In the genomic region with DNA sequence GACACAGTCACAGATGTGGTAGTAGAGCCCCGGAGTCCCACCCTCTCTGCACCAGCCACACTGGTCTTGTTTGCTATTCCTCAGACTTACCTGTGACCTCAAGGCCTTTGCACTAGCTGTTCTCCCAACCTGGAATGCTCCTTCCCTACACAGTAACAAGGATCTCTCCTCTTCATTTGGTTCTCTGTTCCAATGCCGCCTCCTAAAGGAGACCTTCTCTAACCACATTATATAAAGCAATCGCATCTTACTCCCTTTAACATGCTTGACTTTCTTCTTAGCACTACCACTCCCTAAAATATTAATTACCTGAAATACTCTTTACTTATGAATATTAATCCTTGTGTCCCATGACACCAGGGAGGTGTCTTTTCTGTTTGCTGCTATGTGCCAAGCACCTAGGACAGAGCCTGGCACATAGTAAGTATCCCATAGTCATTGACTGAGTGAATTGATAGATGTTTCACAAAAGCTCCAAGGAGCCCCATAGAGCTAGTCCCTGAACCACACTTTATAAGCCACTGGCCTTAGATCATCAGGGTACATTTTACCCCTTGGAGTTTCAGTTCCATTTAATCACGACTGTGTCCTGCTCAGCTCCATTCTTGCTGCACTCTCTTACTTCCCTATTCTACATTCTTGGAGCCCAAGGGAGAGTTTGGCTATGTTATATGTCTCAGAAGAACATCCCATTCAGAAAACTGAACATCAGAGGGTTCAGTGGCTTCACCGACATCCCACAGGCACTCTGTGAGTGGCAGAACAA, we compare ENCODE assay signal across 2 cellular contexts.
A peak's percentile ranks its signal among the peaks of the same experiment; 100 is the strongest.
TF ChIP-seq lines count a peak whose summit lies in the region.

No MANE protein-coding gene starts in this region.

TF ChIP-seq in HepG2, 621 proteins besides CTCF, POLR2A, EP300 and RAD21:
- TF ChIP-seq, protein P1, sequence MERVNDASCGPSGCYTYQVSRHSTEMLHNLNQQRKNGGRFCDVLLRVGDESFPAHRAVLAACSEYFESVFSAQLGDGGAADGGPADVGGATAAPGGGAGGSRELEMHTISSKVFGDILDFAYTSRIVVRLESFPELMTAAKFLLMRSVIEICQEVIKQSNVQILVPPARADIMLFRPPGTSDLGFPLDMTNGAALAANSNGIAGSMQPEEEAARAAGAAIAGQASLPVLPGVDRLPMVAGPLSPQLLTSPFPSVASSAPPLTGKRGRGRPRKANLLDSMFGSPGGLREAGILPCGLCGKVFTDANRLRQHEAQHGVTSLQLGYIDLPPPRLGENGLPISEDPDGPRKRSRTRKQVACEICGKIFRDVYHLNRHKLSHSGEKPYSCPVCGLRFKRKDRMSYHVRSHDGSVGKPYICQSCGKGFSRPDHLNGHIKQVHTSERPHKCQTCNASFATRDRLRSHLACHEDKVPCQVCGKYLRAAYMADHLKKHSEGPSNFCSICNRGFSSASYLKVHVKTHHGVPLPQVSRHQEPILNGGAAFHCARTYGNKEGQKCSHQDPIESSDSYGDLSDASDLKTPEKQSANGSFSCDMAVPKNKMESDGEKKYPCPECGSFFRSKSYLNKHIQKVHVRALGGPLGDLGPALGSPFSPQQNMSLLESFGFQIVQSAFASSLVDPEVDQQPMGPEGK (CRISPR knock-in tag; IDR thresholded peaks at IDR 0.05) = no peak
- TF ChIP-seq HMG20A (CRISPR knock-in tag; IDR thresholded peaks at IDR 0.05; ENCODE audit: borderline replicate concordance) (no peak), MEIS2 (CRISPR knock-in tag; IDR thresholded peaks at IDR 0.05) (no peak), STAG1 (CRISPR knock-in tag; IDR thresholded peaks at IDR 0.05) (peak; percentile 36), NR3C1 (CRISPR knock-in tag; IDR thresholded peaks at IDR 0.05) (no peak)

TF ChIP-seq in H1, 55 proteins besides CTCF, POLR2A, EP300 and RAD21:
- TF ChIP-seq BCL11A (IDR thresholded peaks at IDR 0.05; ENCODE audit: low read depth in 2 of 2, low read length in 2 of 2) = no peak
- no peak for TF ChIP-seq CBX5 (IDR thresholded peaks at IDR 0.05; ENCODE audit: low read depth, low read length)
- no peak for TF ChIP-seq ASH2L (IDR thresholded peaks at IDR 0.05; ENCODE audit: low read length)
- TF ChIP-seq SP4 (IDR thresholded peaks at IDR 0.05; ENCODE audit: low read length) = no peak
- no peak for TF ChIP-seq NRF1 (IDR thresholded peaks at IDR 0.05; ENCODE audit: low read depth, low read length)
- no peak for TF ChIP-seq TEAD4 (IDR thresholded peaks at IDR 0.05; ENCODE audit: low read depth, low read length)
- TF ChIP-seq POLR2AphosphoS5 (IDR thresholded peaks at IDR 0.05; ENCODE audit: low read depth, low read length) = no peak
- TF ChIP-seq CEBPB (IDR thresholded peaks at IDR 0.05; ENCODE audit: low read depth, low read length) = no peak
- TF ChIP-seq SIRT6 (IDR thresholded peaks at IDR 0.05; ENCODE audit: low read length) = no peak
- TF ChIP-seq PHF8 (conservative IDR thresholded peaks at IDR 0.05; ENCODE audit: low read depth, low read length) = no peak
- no peak for TF ChIP-seq SRF (IDR thresholded peaks at IDR 0.05; ENCODE audit: low read depth, low read length)
- no peak for TF ChIP-seq GTF2F1 (IDR thresholded peaks at IDR 0.05; ENCODE audit: borderline replicate concordance, low read depth, low read length)
- TF ChIP-seq, protein P2, sequence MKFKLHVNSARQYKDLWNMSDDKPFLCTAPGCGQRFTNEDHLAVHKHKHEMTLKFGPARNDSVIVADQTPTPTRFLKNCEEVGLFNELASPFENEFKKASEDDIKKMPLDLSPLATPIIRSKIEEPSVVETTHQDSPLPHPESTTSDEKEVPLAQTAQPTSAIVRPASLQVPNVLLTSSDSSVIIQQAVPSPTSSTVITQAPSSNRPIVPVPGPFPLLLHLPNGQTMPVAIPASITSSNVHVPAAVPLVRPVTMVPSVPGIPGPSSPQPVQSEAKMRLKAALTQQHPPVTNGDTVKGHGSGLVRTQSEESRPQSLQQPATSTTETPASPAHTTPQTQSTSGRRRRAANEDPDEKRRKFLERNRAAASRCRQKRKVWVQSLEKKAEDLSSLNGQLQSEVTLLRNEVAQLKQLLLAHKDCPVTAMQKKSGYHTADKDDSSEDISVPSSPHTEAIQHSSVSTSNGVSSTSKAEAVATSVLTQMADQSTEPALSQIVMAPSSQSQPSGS (IDR thresholded peaks at IDR 0.05; ENCODE audit: low read length) = no peak
- no peak for TF ChIP-seq TAF1 (IDR thresholded peaks at IDR 0.05; ENCODE audit: low read depth, low read length)
- TF ChIP-seq TBP (IDR thresholded peaks at IDR 0.05; ENCODE audit: low read depth, low read length) = no peak
- TF ChIP-seq RNF2 (IDR thresholded peaks at IDR 0.05; ENCODE audit: borderline replicate concordance, low read depth, low read length, missing control alignments, poor library complexity, severe bottlenecking) = no peak
